ENCODE assay signal across 9 cellular contexts in the genomic region with DNA sequence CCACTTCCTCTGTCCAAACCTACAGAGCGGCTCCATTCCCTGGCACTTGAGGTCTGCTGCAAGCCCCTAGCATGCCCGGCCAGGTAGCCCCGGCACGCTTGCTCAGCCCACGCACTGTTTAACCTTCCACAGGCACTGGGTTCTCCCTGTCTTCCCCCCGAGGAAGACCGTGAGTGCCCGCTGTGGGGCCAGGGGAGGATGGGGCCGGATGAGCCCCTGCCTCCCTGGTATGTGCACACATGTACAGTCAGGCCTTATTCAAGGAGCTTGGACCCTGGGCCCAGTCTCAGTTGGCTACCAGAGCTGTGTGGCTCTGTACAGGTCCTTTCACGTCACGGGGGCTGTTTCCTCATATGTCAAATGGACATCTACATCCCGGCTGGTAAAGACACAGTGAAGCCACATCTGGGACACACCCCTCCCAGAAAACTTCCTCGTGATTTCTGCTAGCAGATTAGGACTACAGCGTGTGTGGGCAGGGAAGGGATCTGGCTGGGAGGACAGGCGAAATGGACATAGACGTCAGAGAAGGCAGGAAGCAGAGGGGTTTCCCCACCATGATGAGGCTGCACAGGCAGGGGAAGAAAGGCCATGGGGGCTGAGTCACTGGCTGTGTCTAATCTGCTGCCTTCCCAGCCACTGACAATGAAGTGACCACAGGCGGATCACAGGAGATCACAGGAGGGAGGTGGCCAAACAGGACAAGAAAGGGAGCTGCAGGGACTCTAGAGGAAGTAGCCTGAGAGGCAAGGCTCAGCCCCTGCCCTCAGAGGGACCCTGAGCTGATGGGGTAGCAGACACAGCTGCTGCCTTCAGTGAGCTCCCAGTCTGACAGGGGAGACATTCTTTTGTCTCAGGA.
A peak's percentile ranks its signal among the peaks of the same experiment; 100 is the strongest.
DNase-seq lines count a peak whose midpoint lies in the region; ATAC-seq and TF ChIP-seq lines count a peak whose summit lies in the region.
"Had no signal": no experiment of that assay in that cellular context is flagged by ENCODE, and none has a peak within 500 bp of the region (broad histone marks: within the 10 kb centered on the region; RNA-seq: fewer than 3 reads in every experiment).

No MANE protein-coding gene starts in this region.

- H3K9me3 ChIP-seq in SK-N-SH (no peaks in the 10 kb centered on the region), sigmoid colon (no peaks in the 10 kb centered on the region)
- no peaks in the 10 kb centered on the region for H3K9me3 ChIP-seq in CD4-positive, alpha-beta memory T cell (ENCODE audit: control insufficient read depth in 1 of 2, low read length in 2 of 2)

- 59% methylated on average over 11 of the region's 17 CpGs for WGBS in SK-N-SH (ENCODE audit: low lambda C conversion rate)
- 64 to 71% methylated on average over 17 of the region's 17 CpGs for WGBS in sigmoid colon, 2 donors

- H3K27me3 Mint-ChIP-seq in naive thymus-derived CD8-positive, alpha-beta T cell, result peaks cover 0 to 6% (median 5%) of the 10 kb centered on the region in 5 donors
- peaks cover 2 to 5% of the 10 kb centered on the region in 2 donors for H3K27me3 Mint-ChIP-seq in CD4-positive, alpha-beta memory T cell

- H3K9ac ChIP-seq in SK-N-SH, result peak overlapping the region; percentile 44; the same call in 1 of the 2 replicates

- H3K4me3 ChIP-seq in GM12865 (ENCODE audit: low read depth, low read length) (no peak overlapping the region), SK-N-SH (ENCODE audit: low read depth in 2 of 2, low read length in 1 of 2) (no peak overlapping the region), sigmoid colon (no peak overlapping the region)
- H3K4me3 ChIP-seq in CD4-positive, alpha-beta memory T cell (ENCODE audit: low read length in 2 of 2), result no peak overlapping the region

- no peak for ATAC-seq in naive thymus-derived CD8-positive, alpha-beta T cell

- H4K20me1 ChIP-seq in SK-N-SH (ENCODE audit: insufficient read depth), result no peaks in the 10 kb centered on the region

- no peaks in the 10 kb centered on the region for H3K79me2 ChIP-seq in SK-N-SH (ENCODE audit: insufficient read depth)

- TF ChIP-seq CTCF in GM12865 (IDR thresholded peaks at IDR 0.05; ENCODE audit: insufficient read depth, low read depth, low read length, missing control alignments) (no peak), SK-N-SH (IDR thresholded peaks at IDR 0.05) (no peak), sigmoid colon (IDR thresholded peaks at IDR 0.05) (no peak)

- H3K36me3 ChIP-seq in SK-N-SH (replicated peaks in 1 of 2; ENCODE audit: control insufficient read depth in 1 of 2, insufficient read depth in 2 of 2, low read length in 1 of 2), result no peaks in the 10 kb centered on the region
- H3K36me3 ChIP-seq in sigmoid colon, result no peaks in the 10 kb centered on the region
- H3K36me3 ChIP-seq in CD4-positive, alpha-beta memory T cell (ENCODE audit: insufficient read depth, low read length), result no peaks in the 10 kb centered on the region

- H3K9me3 Mint-ChIP-seq in naive thymus-derived CD8-positive, alpha-beta T cell, result peaks cover 0 to 7% (median 0%) of the 10 kb centered on the region in 9 donors
- H3K9me3 Mint-ChIP-seq in CD4-positive, alpha-beta memory T cell, result peaks cover 0 to 9% (median 6%) of the 10 kb centered on the region in 8 donors

- H3K36me3 Mint-ChIP-seq in naive thymus-derived CD8-positive, alpha-beta T cell, result no peaks in the 10 kb centered on the region
- H3K36me3 Mint-ChIP-seq in CD4-positive, alpha-beta memory T cell, result no peaks in the 10 kb centered on the region

- intact Hi-C loops in sigmoid colon (cut with DNase I), result no loop called here
- intact Hi-C loops in CD4-positive, alpha-beta memory T cell (cut with micrococcal nuclease), result no loop called here

- TF ChIP-seq POLR2A in sigmoid colon (IDR thresholded peaks at IDR 0.05), result no peak

- TF ChIP-seq EP300 in SK-N-SH (IDR thresholded peaks at IDR 0.05; ENCODE audit: borderline replicate concordance in 1 of 2, low read depth in 1 of 2, low read length in 1 of 2) (no peak; a peak in 1 of 4 replicates), sigmoid colon (IDR thresholded peaks at IDR 0.05) (peak in 1 of 4 donors; percentile 81)

- TF ChIP-seq RAD21 in SK-N-SH (IDR thresholded peaks at IDR 0.05; ENCODE audit: low read length), result no peak

- no peak overlapping the region for H2AFZ ChIP-seq in SK-N-SH (ENCODE audit: low read depth)

- CTCF ChIA-PET in SK-N-SH (lab: Yijun Ruan, JAX), result interaction anchor here (1.1 to 5.0 kb wide), 7 partner anchors 10 to 295 kb away, joined by 3 to 65 read pairs (median 9); partner anchors contain the start of gene VEGFA
- CTCF ChIA-PET in CD4-positive, alpha-beta memory T cell (lab: Charles Lee; ENCODE audit: partially characterized antibody), result interaction anchor here (1.0 to 2.9 kb wide), 4 partner anchors 10 to 295 kb away, joined by 3 to 16 read pairs (median 4); no protein-coding TSS in a partner anchor

- DNase-seq in GM12865 (ENCODE audit: low read depth) (peak; percentile 38), SK-N-SH (no peak), glomerular visceral epithelial cell (ENCODE audit: extremely low spot score) (peak; percentile 97), sigmoid colon (peak; percentile 84), midbrain (lab: John Stamatoyannopoulos, UW) (no peak), T1000 (lab: John Stamatoyannopoulos, UW) (no peak)
- DNase-seq in naive thymus-derived CD8-positive, alpha-beta T cell, result no peak
- DNase-seq in CD4-positive, alpha-beta memory T cell, result no peak

- H3K27ac Mint-ChIP-seq in naive thymus-derived CD8-positive, alpha-beta T cell, result peak overlapping the region in 2 of 10 donors; percentile 29 to 54
- H3K27ac Mint-ChIP-seq in CD4-positive, alpha-beta memory T cell, result no peak overlapping the region
- H3K27ac Mint-ChIP-seq: activated naive CD8-positive, alpha-beta T cell had no signal

- H3F3A ChIP-seq in SK-N-SH (replicated peaks; ENCODE audit: insufficient read depth), result peaks cover 11% of the 10 kb centered on the region

- peaks cover 0 to 4% (median 0%) of the 10 kb centered on the region in 4 donors for H3K4me1 Mint-ChIP-seq in naive thymus-derived CD8-positive, alpha-beta T cell
- no peaks in the 10 kb centered on the region for H3K4me1 Mint-ChIP-seq in CD4-positive, alpha-beta memory T cell

- no peak overlapping the region for H3K4me3 Mint-ChIP-seq in naive thymus-derived CD8-positive, alpha-beta T cell
- H3K4me3 Mint-ChIP-seq in CD4-positive, alpha-beta memory T cell, result no peak overlapping the region
- H3K4me3 Mint-ChIP-seq: activated naive CD8-positive, alpha-beta T cell had no signal

- H3K27ac ChIP-seq in SK-N-SH (ENCODE audit: low read depth in 2 of 2, low read length in 1 of 2), result peak overlapping the region; percentile 0 to 73; a peak in 3 of 4 replicates
- H3K27ac ChIP-seq in sigmoid colon, result peak overlapping the region in 1 of 4 donors; percentile 50
- H3K27ac ChIP-seq in CD4-positive, alpha-beta memory T cell (ENCODE audit: low read depth, low read length), result no peak overlapping the region

- POLR2A ChIA-PET in SK-N-SH (lab: Yijun Ruan, JAX), result interaction anchor here (1.0 to 1.6 kb wide), 3 partner anchors 9 to 123 kb away, joined by 3 to 8 read pairs (median 4); no protein-coding TSS in a partner anchor
- POLR2A ChIA-PET in naive thymus-derived CD8-positive, alpha-beta T cell (lab: Charles Lee), result no interaction called here
- POLR2A ChIA-PET in CD4-positive, alpha-beta memory T cell (lab: Charles Lee; ENCODE audit: partially characterized antibody), result interaction anchor here (1.0 kb wide), 1 partner anchor 10 kb away, joined by 3 read pairs; no protein-coding TSS in a partner anchor

- H3K9me2 ChIP-seq in SK-N-SH, result no peaks in the 10 kb centered on the region

- no peak overlapping the region for H3K4me2 ChIP-seq in SK-N-SH

- H3K27me3 ChIP-seq in SK-N-SH (ENCODE audit: insufficient read depth) (no peaks in the 10 kb centered on the region), sigmoid colon (no peaks in the 10 kb centered on the region)
- H3K27me3 ChIP-seq in CD4-positive, alpha-beta memory T cell (ENCODE audit: insufficient read depth, low read length), result no peaks in the 10 kb centered on the region

- H3K4me1 ChIP-seq in SK-N-SH (ENCODE audit: control insufficient read depth in 1 of 2, insufficient read depth in 2 of 2, low read depth in 1 of 2, low read length in 1 of 2) (peaks cover 34 to 63% of the 10 kb centered on the region in 2 experiments; a peak in 3 of 4 replicates), sigmoid colon (peaks cover 0 to 40% (median 33%) of the 10 kb centered on the region in 4 donors)
- no peaks in the 10 kb centered on the region for H3K4me1 ChIP-seq in CD4-positive, alpha-beta memory T cell (ENCODE audit: insufficient read depth, low read length)

TF ChIP-seq in SK-N-SH, 30 proteins besides CTCF, POLR2A, EP300 and RAD21:
- no peak for TF ChIP-seq ZBTB33 (IDR thresholded peaks at IDR 0.05; ENCODE audit: borderline replicate concordance, low read depth)
- TF ChIP-seq MXI1 (IDR thresholded peaks at IDR 0.05; ENCODE audit: low read depth, low read length), result no peak
- peak; percentile 43 for TF ChIP-seq PBX3 (IDR thresholded peaks at IDR 0.05)
- TF ChIP-seq FOSL2 (IDR thresholded peaks at IDR 0.05; ENCODE audit: borderline replicate concordance, low read depth), result peak; percentile 69; the same call in 1 of the 2 replicates
- TF ChIP-seq RFX5 (IDR thresholded peaks at IDR 0.05; ENCODE audit: low read length), result no peak
- TF ChIP-seq TAF1 (IDR thresholded peaks at IDR 0.05; ENCODE audit: borderline replicate concordance, low read depth, low read length), result no peak
- peak; percentile 44 for TF ChIP-seq TCF12 (IDR thresholded peaks at IDR 0.05)

Comparison
In these comparisons a context has a peak if more than half of its experiments do, and no peak if none do; other contexts are left out.
1. DNase-seq: peak in GM12865 (single experiment), glomerular visceral epithelial cell (single experiment) and sigmoid colon (single experiment); none in SK-N-SH (single experiment), naive thymus-derived CD8-positive, alpha-beta T cell (0 of 10), midbrain (single experiment), CD4-positive, alpha-beta memory T cell (0 of 5) and T1000 (single experiment).